17 cellular contexts compared by ENCODE assay signal in genomic region chr1:56531624-56532358, GRCh38. TPM values are rescaled to one million over a fixed set of nuclear protein-coding genes. Genes with fewer than 3 reads are reported as not detected.
DNase-seq lines count a peak whose midpoint lies in the region; ATAC-seq, FAIRE-seq and TF ChIP-seq lines count a peak whose summit lies in the region.
"Had no signal": no experiment of that assay in that cellular context is flagged by ENCODE, and none has a peak within 500 bp of the region (broad histone marks: within the 10 kb centered on the region; RNA-seq: fewer than 3 reads in every experiment).

No MANE protein-coding gene starts in this region.

- TF ChIP-seq POLR2A in HepG2 (IDR thresholded peaks at IDR 0.05; ENCODE audit: insufficient read depth in 1 of 2, low read depth in 2 of 2, low read length in 2 of 2) (no peak), right lobe of liver (IDR thresholded peaks at IDR 0.05) (no peak)

- H2AFZ ChIP-seq in HepG2 (ENCODE audit: low read length): no peak overlapping the region

- no TSS peak for BruUV-seq in HepG2 (replicated peaks; lab: Mats Ljungman, UMichigan)

- WGBS in HepG2 (ENCODE audit: low lambda C conversion rate): 100% methylated on average over 6 of the region's 6 CpGs
- 85% methylated on average over 6 of the region's 6 CpGs for WGBS in right lobe of liver (ENCODE audit: insufficient coverage, low coverage, low lambda C conversion rate, missing lambda C conversion rate)
- WGBS in HUES64: 63% methylated on average over 6 of the region's 6 CpGs

- H3K4me1 ChIP-seq in HepG2 (ENCODE audit: insufficient read depth, low read length) (peaks cover 71% of the 10 kb centered on the region), right lobe of liver (peaks cover 0 to 46% (median 19%) of the 10 kb centered on the region in 4 donors), HUES64 (ENCODE audit: insufficient read depth, low read length) (peaks cover 82% of the 10 kb centered on the region)

- H3K27ac ChIP-seq in HepG2 (ENCODE audit: extremely low read length, insufficient read depth, low read length) (peak overlapping the region; percentile 61), right lobe of liver (no peak overlapping the region), HUES64 (ENCODE audit: low read depth, low read length) (peak overlapping the region; percentile 8; the same call in 1 of the 2 replicates)
- H3K27ac ChIP-seq: Peyer's patch had no signal

- peaks cover 23% of the 10 kb centered on the region for H3K4me1 Mint-ChIP-seq in progenitor cell of endocrine pancreas (ENCODE audit: low read depth)
- H3K4me1 Mint-ChIP-seq: CD8-positive, alpha-beta memory T cell had no signal

- H3K27me3 ChIP-seq in HepG2 (ENCODE audit: control insufficient read depth in 1 of 2, insufficient read depth in 2 of 2, low read length in 2 of 2) (no peaks in the 10 kb centered on the region), right lobe of liver (no peaks in the 10 kb centered on the region), HUES64 (ENCODE audit: insufficient read depth, low read length) (no peaks in the 10 kb centered on the region)
- H3K27me3 ChIP-seq: Peyer's patch had no signal

- H4K20me1 ChIP-seq in HepG2 (ENCODE audit: insufficient read depth, low read length): no peaks in the 10 kb centered on the region; the same call in 1 of the 2 replicates

- TF ChIP-seq RAD21 in HepG2 (CRISPR knock-in tag; IDR thresholded peaks at IDR 0.05): no peak

- in situ Hi-C loops in HepG2 (cut with HindIII; ENCODE audit: extremely low pct_ligation_motif_present, low pct_unique_long_range_greater_than_20kb): no loop called here

- peaks cover 4% of the 10 kb centered on the region for H3K36me3 Mint-ChIP-seq in progenitor cell of endocrine pancreas (ENCODE audit: insufficient read depth)
- H3K36me3 Mint-ChIP-seq: CD8-positive, alpha-beta memory T cell had no signal

- CTCF ChIA-PET in HepG2 (lab: Yijun Ruan, JAX; ENCODE audit: low intra/inter-chr PET ratio, low total read pairs): no interaction called here

- no peak overlapping the region for H3K4me2 ChIP-seq in HepG2 (ENCODE audit: low read depth, low read length)

- H3K9ac ChIP-seq in HepG2 (ENCODE audit: insufficient read depth, low read depth, low read length) (no peak overlapping the region), HUES64 (ENCODE audit: low read depth, low read length) (no peak overlapping the region)

- DNase-seq in HepG2 (ENCODE audit: low spot score): no peak
- no peak for DNase-seq in right lobe of liver
- no peak for DNase-seq in progenitor cell of endocrine pancreas (ENCODE audit: low spot score, unreplicated experiment)
- DNase-seq in HT-29 (ENCODE audit: low spot score): no peak
- DNase-seq: CD8-positive, alpha-beta memory T cell; DMS 273 treated with DMSO at 0.1 percent for 48 hours; MM.1S; NCI-H2081 treated with DMSO at 0.1 percent for 48 hours; NCI-H446; NCI-H82; Peyer's patch; SHP77 treated with DMSO at 0.1 percent for 48 hours; SW 1271 had no signal

- no peak for TF ChIP-seq EP300 in HepG2 (IDR thresholded peaks at IDR 0.05; ENCODE audit: low read depth in 2 of 2, low read length in 2 of 2)
- no peak for TF ChIP-seq EP300 in HepG2 (CRISPR knock-in tag; IDR thresholded peaks at IDR 0.05; ENCODE audit: borderline replicate concordance)

- no peaks in the 10 kb centered on the region for H3K9me3 Mint-ChIP-seq in progenitor cell of endocrine pancreas (ENCODE audit: low read depth)
- H3K9me3 Mint-ChIP-seq: CD8-positive, alpha-beta memory T cell had no signal

- FAIRE-seq in HepG2 (lab: Jason Lieb, UNC): no peak

- H3K36me3 ChIP-seq in HepG2 (replicated peaks in 1 of 2; ENCODE audit: control insufficient read depth in 1 of 2, insufficient read depth in 2 of 2, low read length in 2 of 2) (peaks cover 29 to 87% of the 10 kb centered on the region in 2 experiments), right lobe of liver (peaks cover 0 to 43% (median 16%) of the 10 kb centered on the region in 4 donors), HUES64 (ENCODE audit: insufficient read depth, low read length) (peaks cover 64% of the 10 kb centered on the region)

- TF ChIP-seq CTCF in HepG2 (CRISPR knock-in tag; IDR thresholded peaks at IDR 0.05) (no peak), right lobe of liver (IDR thresholded peaks at IDR 0.05) (no peak), progenitor cell of endocrine pancreas (IDR thresholded peaks at IDR 0.05; ENCODE audit: unreplicated experiment) (no peak)

- no peak overlapping the region for H3K4me3 Mint-ChIP-seq in progenitor cell of endocrine pancreas (ENCODE audit: low read depth)
- H3K4me3 Mint-ChIP-seq: CD8-positive, alpha-beta memory T cell had no signal

- intact Hi-C loops in HepG2 (cut with micrococcal nuclease; ENCODE audit: unreplicated experiment) (no loop called here), right lobe of liver (cut with DNase I) (no loop called here)

- POLR2A ChIA-PET in HepG2 (lab: Yijun Ruan, JAX): interaction anchor here (1.0 to 2.4 kb wide), 6 partner anchors 21 to 117 kb away, joined by 3 to 9 read pairs (median 5); no protein-coding TSS in a partner anchor

- no peaks in the 10 kb centered on the region for H3K27me3 Mint-ChIP-seq in progenitor cell of endocrine pancreas

- H3K79me2 ChIP-seq in HepG2 (ENCODE audit: insufficient read depth, low read length): peaks cover 96% of the 10 kb centered on the region

- no peak overlapping the region for H3K27ac Mint-ChIP-seq in progenitor cell of endocrine pancreas
- H3K27ac Mint-ChIP-seq: CD8-positive, alpha-beta memory T cell had no signal

- H3K4me3 ChIP-seq in HepG2 (replicated peaks in 1 of 3; ENCODE audit: insufficient read depth in 1 of 3, low read depth in 2 of 3, low read length in 3 of 3): no peak overlapping the region
- no peak overlapping the region for H3K4me3 ChIP-seq in right lobe of liver
- no peak overlapping the region for H3K4me3 ChIP-seq in HUES64 (ENCODE audit: low read length)
- H3K4me3 ChIP-seq: Peyer's patch had no signal

- no peaks in the 10 kb centered on the region for H3K9me3 ChIP-seq in HepG2 (ENCODE audit: low read length)
- no peaks in the 10 kb centered on the region for H3K9me3 ChIP-seq in right lobe of liver
- H3K9me3 ChIP-seq in HUES64 (ENCODE audit: insufficient read depth, low read depth, low read length): no peaks in the 10 kb centered on the region
- H3K9me3 ChIP-seq: Peyer's patch had no signal

- no peak for ATAC-seq in HepG2
- ATAC-seq in right lobe of liver: no peak
- no peak; the same call in 2 of the 3 replicates for ATAC-seq in SK-N-SH treated with all-trans-retinoic acid at 6 μM for 48 hours
- no peak for ATAC-seq in HG03025 (IDR thresholded peaks at IDR 0.05; ENCODE audit: low FRiP score, unreplicated experiment)
- ATAC-seq: HCT116 had no signal

TF ChIP-seq in HepG2, 621 proteins besides CTCF, POLR2A, EP300 and RAD21 (continues in another document):
- TF ChIP-seq MTA1 (CRISPR knock-in tag; IDR thresholded peaks at IDR 0.05; ENCODE audit: borderline replicate concordance): no peak

TF ChIP-seq in SK-N-SH treated with all-trans-retinoic acid at 6 μM for 48 hours, 23 proteins besides CTCF, POLR2A, EP300 and RAD21:
- no peak for TF ChIP-seq ZFP3 (CRISPR knock-in tag; IDR thresholded peaks at IDR 0.05)
- TF ChIP-seq TCF4 (CRISPR knock-in tag; IDR thresholded peaks at IDR 0.05; ENCODE audit: borderline replicate concordance): peak; percentile 44; the same call in 1 of the 2 replicates

RNA-seq across cellular contexts. Expression of gene PLPP3, which starts 47.6 kb away (rescaled TPM):
- 33.9 and 65.8 TPM in 2 replicates for total RNA-seq in HepG2 (2016; rRNA removed; fragmentation: Illumina TruSeq; extraction: Trizol)
- 11.3 and 11.6 TPM in 2 replicates for total RNA-seq in HepG2 (2016; cell fraction: cytosol; rRNA removed; fragmentation: Illumina TruSeq; extraction: Trizol; ENCODE audit: low read depth)
- total RNA-seq in HepG2 (2016; cell fraction: insoluble cytoplasmic fraction; rRNA removed; fragmentation: Illumina TruSeq; extraction: Trizol): 31.0 and 63.5 TPM in 2 replicates
- total RNA-seq in HepG2 (2016; cell fraction: membrane; rRNA removed; fragmentation: Illumina TruSeq; extraction: Trizol): 28.3 and 30.5 TPM in 2 replicates
- 60.5 and 75.3 TPM in 2 replicates for total RNA-seq in HepG2 (2016; cell fraction: nucleus; rRNA removed; fragmentation: Illumina TruSeq; extraction: Trizol)
- 49.7 and 51.9 TPM in 2 replicates for polyA plus RNA-seq in HepG2 (2011; rRNA removed)
- polyA plus RNA-seq in HepG2 (2011; cell fraction: cytosol; rRNA removed): 41.9 and 47.3 TPM in 2 replicates
- 23.6 and 24.9 TPM in 2 replicates for polyA plus RNA-seq in HepG2 (2011; cell fraction: nucleus; rRNA removed)
- polyA plus RNA-seq in HepG2 (2012): 37.9 and 46.4 TPM in 2 replicates
- polyA plus RNA-seq in HepG2 (2016; cell fraction: cytosol; fragmentation: Illumina TruSeq; extraction: Trizol; ENCODE audit: low read depth): 5.0 and 5.5 TPM in 2 replicates
- polyA plus RNA-seq in HepG2 (2016; cell fraction: insoluble cytoplasmic fraction; fragmentation: Illumina TruSeq; extraction: Trizol; ENCODE audit: low read depth): 27.4 and 30.1 TPM in 2 replicates
- 11.7 and 13.1 TPM in 2 replicates for polyA plus RNA-seq in HepG2 (2016; cell fraction: membrane; fragmentation: Illumina TruSeq; extraction: Trizol; ENCODE audit: low read depth)
- 72.9 and 73.9 TPM in 2 replicates for polyA plus RNA-seq in HepG2 (2016; cell fraction: nucleus; fragmentation: Illumina TruSeq; extraction: Trizol; ENCODE audit: insufficient read depth, low read depth)
- polyA minus RNA-seq in HepG2 (2011; rRNA and poly(A)+ RNA removed; ENCODE audit: low replicate concordance): 9.4 and 102 TPM in 2 replicates
- 29.6 and 33.5 TPM in 2 replicates for polyA minus RNA-seq in HepG2 (2011; cell fraction: cytosol; rRNA and poly(A)+ RNA removed)
- 47.0 and 48.1 TPM in 2 replicates for polyA minus RNA-seq in HepG2 (2011; cell fraction: nucleus; rRNA and poly(A)+ RNA removed)
- total RNA-seq in right lobe of liver: 100 to 1,000 TPM in 1 of 6 experiments, 10 to 100 TPM in 5; 47.8 to 118 (median 65.8) TPM
- 21.5 TPM for polyA plus RNA-seq in HUES64 (2013, experiment 1 of 2)
- 23.1 TPM for polyA plus RNA-seq in HUES64 (2013, experiment 2 of 2)
- 16.1 and 17.4 TPM in 2 replicates for total RNA-seq in progenitor cell of endocrine pancreas
- 3.8 and 5.4 TPM in 2 replicates for total RNA-seq in HT-29 (2014; rRNA removed; shearing (Covaris generic))
- polyA plus RNA-seq: CD8-positive, alpha-beta memory T cell had no signal

Comparison
In these comparisons a context has a peak if more than half of its experiments do, and no peak if none do; other contexts are left out.
1. H3K27ac ChIP-seq: peak in HepG2 (single experiment) and HUES64 (single experiment); none in right lobe of liver (0 of 3).